Comparison of ENCODE assay signal across 1 cellular context in genomic region chr17:19533718-19534561, GRCh38.
TF ChIP-seq lines count a peak whose summit lies in the region.

Gene SLC47A1 (plus strand): TSS chr17:19533854. CDS start chr17:19533940, 86 bp downstream.

TF ChIP-seq in HEK293, 187 proteins besides CTCF, POLR2A, EP300 and RAD21 (continued from another document and continues in another):
- TF ChIP-seq ELK4 (IDR thresholded peaks at IDR 0.05; ENCODE audit: borderline replicate concordance, low read depth, low read length) = no peak
- TF ChIP-seq SP3 (tag by site-specific recombination; IDR thresholded peaks at IDR 0.05) = peak; percentile 40; the same call in 1 of the 2 replicates
- TF ChIP-seq ZNF18 (tag by site-specific recombination; IDR thresholded peaks at IDR 0.05) = no peak
- TF ChIP-seq OVOL3 (tag by site-specific recombination; IDR thresholded peaks at IDR 0.05) = no peak
- TF ChIP-seq ZNF561 (tag by site-specific recombination; IDR thresholded peaks at IDR 0.05; ENCODE audit: borderline replicate concordance) = no peak
- TF ChIP-seq ZBTB20 (tag by site-specific recombination; IDR thresholded peaks at IDR 0.05) = peak; percentile 86
- TF ChIP-seq ZNF629 (tag by site-specific recombination; IDR thresholded peaks at IDR 0.05) = no peak
- no peak for TF ChIP-seq GLIS1 (tag by site-specific recombination; IDR thresholded peaks at IDR 0.05)
- no peak for TF ChIP-seq ZNF248 (tag by site-specific recombination; IDR thresholded peaks at IDR 0.05)
- no peak for TF ChIP-seq KLF17 (tag by site-specific recombination; IDR thresholded peaks at IDR 0.05)
- no peak for TF ChIP-seq ZNF169 (tag by site-specific recombination; IDR thresholded peaks at IDR 0.05)
- TF ChIP-seq ZNF514 (tag by site-specific recombination; IDR thresholded peaks at IDR 0.05) = no peak
- TF ChIP-seq PATZ1 (tag by site-specific recombination; IDR thresholded peaks at IDR 0.05) = peak; percentile 50
- no peak for TF ChIP-seq ZNF621 (tag by site-specific recombination; IDR thresholded peaks at IDR 0.05)
- no peak for TF ChIP-seq ZNF114 (tag by site-specific recombination; IDR thresholded peaks at IDR 0.05)
- no peak for TF ChIP-seq ZNF174 (tag by site-specific recombination; IDR thresholded peaks at IDR 0.05)
- TF ChIP-seq ZNF544 (tag by site-specific recombination; IDR thresholded peaks at IDR 0.05) = no peak
- no peak for TF ChIP-seq ZBTB49 (tag by site-specific recombination; IDR thresholded peaks at IDR 0.05; ENCODE audit: low read depth)
- no peak for TF ChIP-seq ZXDB (tag by site-specific recombination; IDR thresholded peaks at IDR 0.05)
- TF ChIP-seq ZNF223 (tag by site-specific recombination; IDR thresholded peaks at IDR 0.05) = no peak
- TF ChIP-seq SP7 (tag by site-specific recombination; IDR thresholded peaks at IDR 0.05) = peak; percentile 36; the same call in 1 of the 2 replicates
- no peak for TF ChIP-seq ZNF837 (tag by site-specific recombination; IDR thresholded peaks at IDR 0.05)
- no peak for TF ChIP-seq ZNF112 (tag by site-specific recombination; IDR thresholded peaks at IDR 0.05)
- no peak for TF ChIP-seq GFI1B (tag by site-specific recombination; IDR thresholded peaks at IDR 0.05)
- no peak for TF ChIP-seq ZNF398 (tag by site-specific recombination; IDR thresholded peaks at IDR 0.05)
- no peak for TF ChIP-seq ZNF202 (tag by site-specific recombination; IDR thresholded peaks at IDR 0.05; ENCODE audit: borderline replicate concordance)
- peak; percentile 78 for TF ChIP-seq ZBTB8A (tag by site-specific recombination; IDR thresholded peaks at IDR 0.05)
- TF ChIP-seq ZNF362 (tag by site-specific recombination; IDR thresholded peaks at IDR 0.05) = no peak
- peak; percentile 58 for TF ChIP-seq ZIC2 (tag by site-specific recombination; IDR thresholded peaks at IDR 0.05)
- no peak for TF ChIP-seq ZNF366 (tag by site-specific recombination; conservative IDR thresholded peaks at IDR 0.05)
- no peak for TF ChIP-seq ZNF404 (tag by site-specific recombination; IDR thresholded peaks at IDR 0.05)
- TF ChIP-seq ZNF521 (tag by site-specific recombination; IDR thresholded peaks at IDR 0.05) = no peak
- no peak for TF ChIP-seq OSR2 (tag by site-specific recombination; IDR thresholded peaks at IDR 0.05)
- no peak for TF ChIP-seq ZNF133 (tag by site-specific recombination; IDR thresholded peaks at IDR 0.05)
- no peak for TF ChIP-seq PRDM1 (tag by site-specific recombination; IDR thresholded peaks at IDR 0.05)
- TF ChIP-seq KLF16 (tag by site-specific recombination; IDR thresholded peaks at IDR 0.05) = 0 out of 2 replicates have a peak, but pooled peaks have one; percentile 21
- TF ChIP-seq ZNF16 (tag by site-specific recombination; IDR thresholded peaks at IDR 0.05; ENCODE audit: low read depth) = no peak
- no peak for TF ChIP-seq SP2 (tag by site-specific recombination; IDR thresholded peaks at IDR 0.05)
- TF ChIP-seq ZNF2 (tag by site-specific recombination; IDR thresholded peaks at IDR 0.05) = peak; percentile 71
- no peak for TF ChIP-seq ZSCAN23 (tag by site-specific recombination; IDR thresholded peaks at IDR 0.05)
- no peak for TF ChIP-seq ZNF302 (tag by site-specific recombination; IDR thresholded peaks at IDR 0.05; ENCODE audit: low read depth)
- no peak for TF ChIP-seq ZNF549 (tag by site-specific recombination; IDR thresholded peaks at IDR 0.05)
- TF ChIP-seq ZNF701 (tag by site-specific recombination; IDR thresholded peaks at IDR 0.05) = no peak
- no peak for TF ChIP-seq KLF1 (tag by site-specific recombination; IDR thresholded peaks at IDR 0.05)
- TF ChIP-seq ZNF416 (tag by site-specific recombination; IDR thresholded peaks at IDR 0.05) = no peak
- TF ChIP-seq PRDM10 (tag by site-specific recombination; IDR thresholded peaks at IDR 0.05) = peak; percentile 41; the same call in 1 of the 2 replicates
- TF ChIP-seq ZSCAN16 (tag by site-specific recombination; IDR thresholded peaks at IDR 0.05) = no peak
- no peak for TF ChIP-seq ZNF311 (tag by site-specific recombination; IDR thresholded peaks at IDR 0.05; ENCODE audit: borderline replicate concordance)
- no peak; the same call in 1 of the 2 replicates for TF ChIP-seq KLF8 (tag by site-specific recombination; IDR thresholded peaks at IDR 0.05)
- TF ChIP-seq KLF9 (tag by site-specific recombination; IDR thresholded peaks at IDR 0.05; ENCODE audit: low read depth) = 0 out of 2 replicates have a peak, but pooled peaks have one; percentile 15
- no peak for TF ChIP-seq ZSCAN4 (tag by site-specific recombination; IDR thresholded peaks at IDR 0.05)
- no peak for TF ChIP-seq ZNF843 (tag by site-specific recombination; IDR thresholded peaks at IDR 0.05)
- no peak for TF ChIP-seq RBAK (tag by site-specific recombination; IDR thresholded peaks at IDR 0.05)
